Comparison of ENCODE assay signal across 1 cellular context in genomic region chr19:57803265-57803593, GRCh38.
TF ChIP-seq lines count a peak whose summit lies in the region.

No MANE protein-coding gene starts in this region.

TF ChIP-seq in liver, 16 proteins besides CTCF, POLR2A, EP300 and RAD21 (continued from another document):
- TF ChIP-seq REST (IDR thresholded peaks at IDR 0.05) (no peak), RXRA (IDR thresholded peaks at IDR 0.05) (no peak), EGR1 (IDR thresholded peaks at IDR 0.05; ENCODE audit: low read depth in 2 of 2) (no peak), TAF1 (conservative IDR thresholded peaks at IDR 0.05) (no peak), MAX (IDR thresholded peaks at IDR 0.05) (no peak), FOXA1 (IDR thresholded peaks at IDR 0.05) (no peak), FOXA2 (IDR thresholded peaks at IDR 0.05) (no peak)
TF ChIP-seq in liver: peak in this region for 0.
